Comparison of ENCODE assay signal across 8 cellular contexts in genomic region chr2:156341482-156342251, GRCh38. TPM values are rescaled to one million over a fixed set of nuclear protein-coding genes. Genes with fewer than 3 reads are reported as not detected.
A peak's percentile ranks its signal among the peaks of the same experiment; 100 is the strongest.
DNase-seq lines count a peak whose midpoint lies in the region; ATAC-seq lines count a peak whose summit lies in the region.

No MANE protein-coding gene starts in this region.

- ATAC-seq in GM19023 (IDR thresholded peaks at IDR 0.05; ENCODE audit: unreplicated experiment) (peak; percentile 80), HG03175 (IDR thresholded peaks at IDR 0.05; ENCODE audit: unreplicated experiment) (peak; percentile 78)

- DNase-seq in AG08396 (ENCODE audit: low spot score) (peak; percentile 90), NCI-H446 (lab: John Stamatoyannopoulos, UW) (peak; percentile 84 to 93), cerebellum (ENCODE audit: low spot score) (peak; percentile 67), kidney glomerular epithelial cell (lab: John Stamatoyannopoulos, UW) (peak; percentile 83)
- DNase-seq in activated CD4-positive, CD25-positive, alpha-beta regulatory T cell treated with anti-CD3 and anti-CD28 coated beads, Interleukin-2, amount 50 U/mL, for 72 hours = peak; percentile 76
- DNase-seq in stimulated activated CD4-positive, alpha-beta T cell treated with anti-CD3 and anti-CD28 coated beads, Interleukin-1b, Interleukin-23, amount 100 ng/mL, for 24 hours (ENCODE audit: low read depth in 4 of 4, low spot score in 1 of 4) = peak in 3 of 4 experiments; percentile 79 to 87 (median 86)

RNA-seq across cellular contexts. Expression of gene NR4A2, which starts 9.1 kb away (rescaled TPM):
- 0.45 TPM for total RNA-seq in cerebellum

Comparison
In these comparisons a context has a peak if more than half of its experiments do, and no peak if none do; other contexts are left out.
1. Peak in every context shown above with its lines: DNase-seq and ATAC-seq.